Comparison of ENCODE assay signal across 8 cellular contexts in the genomic region with DNA sequence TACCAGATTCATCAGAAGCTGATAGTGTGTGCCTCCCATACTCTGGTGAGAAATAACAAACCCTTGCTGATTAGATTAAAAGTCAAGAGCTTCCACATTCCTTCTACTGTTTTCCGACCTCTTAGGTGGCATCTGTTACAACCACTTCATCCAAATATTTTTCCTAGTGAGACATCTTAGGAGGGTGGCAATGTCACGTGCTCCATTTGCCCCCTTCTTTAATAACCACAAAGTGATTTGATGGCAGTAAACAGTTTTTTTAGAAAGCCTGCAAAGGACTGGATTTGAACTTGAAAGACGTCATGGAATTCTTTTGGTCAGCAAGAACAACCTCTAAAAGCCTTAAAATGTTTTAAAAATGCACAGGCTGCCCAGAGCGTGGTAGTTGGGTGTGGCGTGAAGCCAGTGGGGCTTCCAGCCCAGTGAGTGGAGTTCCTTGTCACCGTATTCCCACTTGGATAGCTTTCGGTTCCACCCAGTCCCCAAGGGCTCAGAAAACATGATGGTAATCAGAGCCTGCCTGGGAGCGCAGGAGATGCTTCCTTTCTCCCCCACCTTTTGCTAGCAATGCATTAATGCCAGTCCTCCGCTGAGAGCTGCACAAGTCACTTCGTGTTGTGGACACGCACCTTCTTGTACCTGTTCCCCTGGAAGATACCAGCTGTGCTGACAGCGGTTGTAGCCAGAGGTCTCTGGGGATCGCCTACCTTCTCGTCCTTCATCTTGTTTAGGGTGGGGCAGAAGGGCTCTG.
DNase-seq lines count a peak whose midpoint lies in the region; ATAC-seq, FAIRE-seq and TF ChIP-seq lines count a peak whose summit lies in the region.

No MANE protein-coding gene starts in this region.

- no peak for TF ChIP-seq CTCF in fibroblast of lung (conservative IDR thresholded peaks at IDR 0.05 in 1 of 2, IDR thresholded peaks at IDR 0.05 in 1 of 2; ENCODE audit: low read depth in 1 of 2, low read length in 2 of 2)
- TF ChIP-seq CTCF in gastrocnemius medialis (IDR thresholded peaks at IDR 0.05 in 4 of 5, conservative IDR thresholded peaks at IDR 0.05 in 1 of 5), result no peak

- H3K27ac ChIP-seq in fibroblast of lung (ENCODE audit: insufficient read depth, low read length), result peak overlapping the region; percentile 85
- H3K27ac ChIP-seq in gastrocnemius medialis, result peak overlapping the region; percentile 69 to 87 (median 83)

- H3K4me1 ChIP-seq in fibroblast of lung (ENCODE audit: control insufficient read depth, extremely low read depth, insufficient read depth, low read length) (peaks cover 10% of the 10 kb centered on the region), gastrocnemius medialis (peaks cover 85 to 97% of the 10 kb centered on the region in 2 donors)

- H3K27me3 ChIP-seq in fibroblast of lung (ENCODE audit: control insufficient read depth, insufficient read depth, low read length), result no peaks in the 10 kb centered on the region
- no peaks in the 10 kb centered on the region for H3K27me3 ChIP-seq in gastrocnemius medialis

- H3K9me3 ChIP-seq in fibroblast of lung (ENCODE audit: control insufficient read depth, insufficient read depth, low read depth, low read length), result no peaks in the 10 kb centered on the region
- H3K9me3 ChIP-seq in gastrocnemius medialis, result no peaks in the 10 kb centered on the region

- H3K4me3 ChIP-seq in fibroblast of lung (replicated peaks in 1 of 4; ENCODE audit: control extremely low read depth in 1 of 4, insufficient read depth in 1 of 4, low read depth in 3 of 4, low read length in 4 of 4) (no peak overlapping the region), gastrocnemius medialis (peak overlapping the region in 2 of 4 donors; percentile 41 to 53)

- H4K20me1 ChIP-seq in fibroblast of lung (ENCODE audit: control insufficient read depth, extremely low read depth, insufficient read depth, low read length), result no peaks in the 10 kb centered on the region

- H3K79me2 ChIP-seq in fibroblast of lung (ENCODE audit: control insufficient read depth, insufficient read depth, low read length), result no peaks in the 10 kb centered on the region

- ATAC-seq in gastrocnemius medialis (no peak), GM18511 (IDR thresholded peaks at IDR 0.05; ENCODE audit: unreplicated experiment) (no peak)

- no peak for TF ChIP-seq POLR2A in gastrocnemius medialis (IDR thresholded peaks at IDR 0.05)

- peak; percentile 77 for DNase-seq in GM03348 (ENCODE audit: low spot score)
- peak; percentile 78 for DNase-seq in RPMI8226
- DNase-seq in fibroblast of lung (ENCODE audit: low read depth in 2 of 2), result peak; percentile 93 to 99
- no peak for DNase-seq in gastrocnemius medialis
- no peak for DNase-seq in putamen (ENCODE audit: low spot score)
- DNase-seq in GM19239 (ENCODE audit: insufficient read length, low spot score), result no peak
- no peak for DNase-seq in stimulated activated naive CD4-positive, alpha-beta T cell treated with Interleukin-2 at 50 U/mL for 16 hours (lab: John Stamatoyannopoulos, UW)

- no peak overlapping the region for H2AFZ ChIP-seq in fibroblast of lung (ENCODE audit: low read length)

- in situ Hi-C loops in gastrocnemius medialis (cut with MboI; ENCODE audit: low sequenced_read_pairs in 4 of 4), result no loop called here

- intact Hi-C loops in gastrocnemius medialis (cut with DNase I; ENCODE audit: low total_unique reads), result loop anchor here (2.0 to 5.0 kb wide), 3 partner anchors 50 to 253 kb away; no protein-coding TSS in a partner anchor

- no peak overlapping the region for H3K4me2 ChIP-seq in fibroblast of lung (ENCODE audit: extremely low read depth, insufficient read depth, low read length)

- H3K9ac ChIP-seq in fibroblast of lung (ENCODE audit: insufficient read depth, low read length), result no peak overlapping the region

- no peaks in the 10 kb centered on the region for H3K36me3 ChIP-seq in fibroblast of lung (ENCODE audit: control insufficient read depth, insufficient read depth, low read length)
- H3K36me3 ChIP-seq in gastrocnemius medialis, result no peaks in the 10 kb centered on the region

- no peak for FAIRE-seq in GM19239 (lab: Jason Lieb, UNC)

Comparison
In these comparisons a context has a peak if more than half of its experiments do, and no peak if none do; other contexts are left out.
1. DNase-seq: peak in GM03348 (single experiment), RPMI8226 (single experiment) and fibroblast of lung (2 of 2); none in gastrocnemius medialis (0 of 2), putamen (single experiment), GM19239 (single experiment) and stimulated activated naive CD4-positive, alpha-beta T cell treated with Interleukin-2 at 50 U/mL for 16 hours (single experiment).